ENCODE assay signal across 8 cellular contexts in the genomic region with DNA sequence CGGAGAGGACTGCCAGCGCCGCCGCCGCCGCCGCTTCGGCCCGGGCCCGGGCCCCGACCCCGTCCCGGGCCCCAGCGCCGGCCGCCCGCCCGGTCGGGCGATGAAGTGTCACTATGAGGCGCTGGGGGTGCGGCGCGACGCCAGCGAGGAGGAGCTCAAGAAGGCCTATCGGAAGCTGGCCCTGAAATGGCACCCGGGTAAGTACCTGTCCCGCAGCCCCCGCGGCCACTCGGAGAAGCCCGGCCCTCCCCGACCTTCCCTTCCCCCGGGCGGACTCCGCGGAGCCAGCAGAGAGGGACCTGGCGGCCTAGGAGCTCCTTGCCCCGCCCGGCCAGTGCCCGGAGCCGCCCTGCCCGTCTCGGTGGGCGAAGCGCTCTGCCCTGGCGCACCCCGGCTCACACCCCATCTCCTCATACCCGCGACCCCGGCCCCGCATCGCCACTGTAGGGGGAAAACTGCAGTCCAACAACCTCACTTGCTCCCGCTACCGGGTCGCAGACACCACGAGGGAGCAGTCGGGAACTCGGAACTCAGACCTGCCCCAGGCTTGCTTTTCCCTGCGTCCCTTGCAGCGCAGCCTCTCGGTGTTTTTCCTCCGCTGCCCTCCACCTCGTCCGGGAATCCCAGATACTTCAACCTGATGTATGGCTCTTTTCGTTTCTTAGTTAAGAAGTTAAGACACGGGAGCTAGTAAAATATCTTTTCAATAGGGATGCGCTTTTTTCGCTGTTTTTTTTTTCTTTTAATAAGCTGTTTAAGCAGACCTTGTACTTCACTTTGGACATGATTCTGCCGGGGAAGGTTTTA. TPM values are rescaled to one million over a fixed set of nuclear protein-coding genes. Genes with fewer than 3 reads are reported as not detected.
DNase-seq lines count a peak whose midpoint lies in the region; ATAC-seq and TF ChIP-seq lines count a peak whose summit lies in the region.

No MANE protein-coding gene starts in this region.

- H3K27me3 Mint-ChIP-seq in chondrocyte (ENCODE audit: low read depth), result no peaks in the 10 kb centered on the region

- TF ChIP-seq CTCF in chondrocyte (IDR thresholded peaks at IDR 0.05), result peak; percentile 37

- peak overlapping the region; percentile 98 for H3K27ac Mint-ChIP-seq in chondrocyte (ENCODE audit: unreplicated experiment)

- no peaks in the 10 kb centered on the region for H3K9me3 Mint-ChIP-seq in chondrocyte (ENCODE audit: low read depth)

- H3K27ac ChIP-seq in layer of hippocampus (ENCODE audit: low read depth, low read length), result peak overlapping the region; percentile 83

- peak overlapping the region; percentile 99 for H3K4me3 Mint-ChIP-seq in chondrocyte (ENCODE audit: unreplicated experiment)

- peaks cover 25% of the 10 kb centered on the region for H3K4me1 Mint-ChIP-seq in chondrocyte (ENCODE audit: low read depth)

- ATAC-seq in GM19035 (IDR thresholded peaks at IDR 0.05; ENCODE audit: unreplicated experiment) (peak; percentile 79), HG03196 (IDR thresholded peaks at IDR 0.05; ENCODE audit: unreplicated experiment) (peak; percentile 67)

- H3K27me3 ChIP-seq in layer of hippocampus (ENCODE audit: control insufficient read depth, insufficient read depth, low read length), result no peaks in the 10 kb centered on the region

- DNase-seq in AML-193 (lab: John Stamatoyannopoulos, UW) (peak; percentile 55 to 67), NCI-H460 (ENCODE audit: extremely low read depth, low read depth) (peak; percentile 69), chondrocyte (ENCODE audit: low spot score) (peak; percentile 94)
- DNase-seq in activated CD4-positive, alpha-beta T cell treated with anti-CD3 and anti-CD28 coated beads for 24 hours (ENCODE audit: low read depth in 2 of 2), result peak; percentile 57 to 60
- peak; percentile 57 to 69 for DNase-seq in stimulated activated CD4-positive, alpha-beta T cell treated with anti-CD3 and anti-CD28 coated beads, Interleukin-1b, Interleukin-23, amount 100 ng/mL, for 4 hours (ENCODE audit: low read depth in 2 of 2)

- peaks cover 9% of the 10 kb centered on the region for H3K36me3 Mint-ChIP-seq in chondrocyte (ENCODE audit: low read depth)

RNA-seq across cellular contexts. Expression of a gene that starts 0.6 kb away (rescaled TPM):
- 39.3 and 42.9 TPM in 2 replicates for total RNA-seq in NCI-H460 (2014; rRNA removed; shearing (Covaris generic))
- 25.7 and 32.4 TPM in 2 replicates for polyA plus RNA-seq in NCI-H460 (2014; cell fraction: nucleus; rRNA removed)
- total RNA-seq in chondrocyte, result 37.3 to 45.4 TPM (median 39.3 TPM) in 3 replicates

RNA-seq across cellular contexts. Expression of a gene that starts 14.4 kb away (rescaled TPM):
- 96.5 and 97.2 TPM in 2 replicates for total RNA-seq in NCI-H460 (2014; rRNA removed; shearing (Covaris generic))
- polyA plus RNA-seq in NCI-H460 (2014; cell fraction: nucleus; rRNA removed), result 58.0 and 61.8 TPM in 2 replicates
- 14.7 to 24.1 TPM (median 15.7 TPM) in 3 replicates for total RNA-seq in chondrocyte

RNA-seq across cellular contexts. Expression of a gene that starts 14.6 kb away (rescaled TPM):
- total RNA-seq in NCI-H460 (2014; rRNA removed; shearing (Covaris generic)), result 38.0 and 38.1 TPM in 2 replicates
- 17.4 and 23.1 TPM in 2 replicates for polyA plus RNA-seq in NCI-H460 (2014; cell fraction: nucleus; rRNA removed)
- 20.3 to 24.7 TPM (median 20.5 TPM) in 3 replicates for total RNA-seq in chondrocyte

Comparison
In these comparisons a context has a peak if more than half of its experiments do, and no peak if none do; other contexts are left out.
1. Peak in every context shown above with its lines: DNase-seq, ATAC-seq and H3K27ac ChIP-seq.